In the genomic region with DNA sequence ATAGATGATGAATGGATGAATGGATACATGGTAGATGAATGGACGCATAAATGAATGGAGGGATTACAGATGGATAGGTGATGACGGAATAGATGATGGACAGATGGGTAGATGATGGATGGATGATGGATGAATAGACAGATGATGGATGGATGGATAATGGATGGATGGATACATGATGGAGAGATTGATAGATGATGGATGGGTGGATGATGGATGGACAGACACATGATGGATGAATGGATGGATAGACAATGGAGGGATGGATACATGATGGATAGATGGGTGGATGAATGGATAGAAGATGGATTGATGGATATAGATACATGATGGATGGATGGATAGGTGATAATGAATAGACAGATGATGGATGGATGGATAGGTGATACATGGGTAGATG, we compare ENCODE assay signal across 9 cellular contexts. TPM values are rescaled to one million over a fixed set of nuclear protein-coding genes. Genes with fewer than 3 reads are reported as not detected.
"Had no signal": no experiment of that assay in that cellular context is flagged by ENCODE, and none has a peak within 500 bp of the region (broad histone marks: within the 10 kb centered on the region; RNA-seq: fewer than 3 reads in every experiment).

No MANE protein-coding gene starts in this region.

- H2AFZ ChIP-seq: GM23248 had no signal

- H3K27me3 Mint-ChIP-seq: IgD-negative memory B cell had no signal

- H3K9ac ChIP-seq: GM23248 had no signal

- H3K4me3 Mint-ChIP-seq: HFFc6, IgD-negative memory B cell had no signal

- H3K9me3 ChIP-seq: HAP-1 had no signal

- H3K36me3 Mint-ChIP-seq: IgD-negative memory B cell had no signal

- H3K27ac ChIP-seq: GM23248, HL-60 had no signal

- DNase-seq: GM23248, GOT3, HFFc6, KG1 had no signal

- H3K36me3 ChIP-seq: HAP-1 had no signal

- ATAC-seq: HCT116 had no signal

- H3K4me1 ChIP-seq: HAP-1 had no signal

- H3K9me3 Mint-ChIP-seq: HFFc6, IgD-negative memory B cell had no signal

- H3K27ac Mint-ChIP-seq: HFFc6, IgD-negative memory B cell had no signal

- H3K4me3 ChIP-seq: GM23248, HAP-1 had no signal

- FAIRE-seq: H54 had no signal

RNA-seq across cellular contexts. Expression of gene PDGFA, which starts 8.8 kb away (rescaled TPM):
- polyA plus RNA-seq: IgD-negative memory B cell had no signal
